20 cellular contexts compared by ENCODE assay signal in genomic region chr5:138216799-138217198, GRCh38. TPM values are rescaled to one million over a fixed set of nuclear protein-coding genes. Genes with fewer than 3 reads are reported as not detected.
"Had no signal": no experiment of that assay in that cellular context is flagged by ENCODE, and none has a peak within 500 bp of the region (broad histone marks: within the 10 kb centered on the region; RNA-seq: fewer than 3 reads in every experiment).

No MANE protein-coding gene starts in this region.

- H3K27ac Mint-ChIP-seq: IgD-negative memory B cell had no signal

- H3K4me3 Mint-ChIP-seq: IgD-negative memory B cell had no signal

- DNase-seq: Karpas-422, KG1, MG63, NCI-H1092, NCI-H1105 treated with DMSO at 0.1 percent for 48 hours, NCI-H1417 treated with DMSO at 0.1 percent for 48 hours, NCI-H146, NCI-H1694 treated with DMSO at 0.1 percent for 48 hours, NCI-H1930, NCI-H2081, NCI-H2227 treated with DMSO at 0.1 percent for 48 hours, NCI-H526 treated with DMSO at 0.1 percent for 48 hours, NCI-H774, Right ventricle myocardium superior, RPMI8226, T-helper 1 cell had no signal

- H3K36me3 Mint-ChIP-seq: IgD-negative memory B cell had no signal

- ATAC-seq: SK-N-SH treated with all-trans-retinoic acid at 6 μM for 48 hours had no signal

- H3K27me3 ChIP-seq: MG63 had no signal

- FAIRE-seq: RCC 7860 had no signal

- H3K4me3 ChIP-seq: MG63 had no signal

RNA-seq across cellular contexts. Expression of gene KIF20A, which starts 37.9 kb away (rescaled TPM):
- polyA plus RNA-seq: IgD-negative memory B cell had no signal

RNA-seq across cellular contexts. Expression of gene GFRA3, which starts 57.6 kb away (rescaled TPM):
- total RNA-seq: HT-29 had no signal
- polyA plus RNA-seq: IgD-negative memory B cell had no signal
